In genomic region chr15:25939122-25939521, GRCh38 we compare ENCODE assay signal across 10 cellular contexts.
DNase-seq lines count a peak whose midpoint lies in the region; ATAC-seq and TF ChIP-seq lines count a peak whose summit lies in the region.
"Had no signal": no experiment of that assay in that cellular context is flagged by ENCODE, and none has a peak within 500 bp of the region (broad histone marks: within the 10 kb centered on the region; RNA-seq: fewer than 3 reads in every experiment).

No MANE protein-coding gene starts in this region.

- ATAC-seq in GM19328 (IDR thresholded peaks at IDR 0.05; ENCODE audit: unreplicated experiment) (peak; percentile 55), HG02678 (IDR thresholded peaks at IDR 0.05; ENCODE audit: unreplicated experiment) (peak; percentile 90), HG03520 (IDR thresholded peaks at IDR 0.05; ENCODE audit: unreplicated experiment) (peak; percentile 68)
- ATAC-seq in stimulated activated naive B cell treated with anti-CD40 and anti-IgM and Interleukin-4, amounts not matched to agents 10 μg/mL and 1 μg/mL and 100 μg/mL, for 72 hours (replicated peaks) = peak; percentile 98

- no peaks in the 10 kb centered on the region for H3K4me1 ChIP-seq in MM.1S (ENCODE audit: low read length)

- H4K20me1 ChIP-seq in MM.1S (ENCODE audit: insufficient read depth, low read length) = no peaks in the 10 kb centered on the region

- H3K27me3 ChIP-seq in MM.1S (replicated peaks; ENCODE audit: insufficient read depth, low read length) = no peaks in the 10 kb centered on the region

- H3K27ac Mint-ChIP-seq in stimulated activated naive B cell treated with anti-CD40 and anti-IgM and Interleukin-4, amounts not matched to agents 10 μg/mL and 1 μg/mL and 100 μg/mL, for 72 hours = no peak overlapping the region

- no peaks in the 10 kb centered on the region for H3K36me3 ChIP-seq in MM.1S (replicated peaks; ENCODE audit: insufficient read depth, low read length)

- H3K9me3 ChIP-seq in MM.1S (replicated peaks; ENCODE audit: insufficient read depth, low read length) = no peaks in the 10 kb centered on the region

- no peaks in the 10 kb centered on the region for H3K9me3 Mint-ChIP-seq in stimulated activated naive B cell treated with anti-CD40 and anti-IgM and Interleukin-4, amounts not matched to agents 10 μg/mL and 1 μg/mL and 100 μg/mL, for 72 hours

- no peak overlapping the region for H3K4me2 ChIP-seq in MM.1S (ENCODE audit: low read depth, low read length)
- H3K4me2 ChIP-seq: PC-9 had no signal

- no peaks in the 10 kb centered on the region for H3F3A ChIP-seq in MM.1S (ENCODE audit: insufficient read depth, low read length)

- peaks cover 15 to 36% of the 10 kb centered on the region in 2 donors for H3K4me1 Mint-ChIP-seq in stimulated activated naive B cell treated with anti-CD40 and anti-IgM and Interleukin-4, amounts not matched to agents 10 μg/mL and 1 μg/mL and 100 μg/mL, for 72 hours

- peaks cover 3 to 6% of the 10 kb centered on the region in 2 donors for H3K27me3 Mint-ChIP-seq in stimulated activated naive B cell treated with anti-CD40 and anti-IgM and Interleukin-4, amounts not matched to agents 10 μg/mL and 1 μg/mL and 100 μg/mL, for 72 hours

- no peaks in the 10 kb centered on the region for H3K36me3 Mint-ChIP-seq in stimulated activated naive B cell treated with anti-CD40 and anti-IgM and Interleukin-4, amounts not matched to agents 10 μg/mL and 1 μg/mL and 100 μg/mL, for 72 hours

- H3K9me2 ChIP-seq in MM.1S (replicated peaks; ENCODE audit: insufficient read depth, low read length) = no peaks in the 10 kb centered on the region

- no peak for TF ChIP-seq CTCF in MM.1S (IDR thresholded peaks at IDR 0.05; ENCODE audit: low read length)

- peak; percentile 66 for DNase-seq in stimulated activated naive B cell treated with anti-CD40 and anti-IgM and Interleukin-4, amounts not matched to agents 10 μg/mL and 1 μg/mL and 100 μg/mL, for 72 hours
- DNase-seq in dermis blood vessel endothelial cell = no peak
- DNase-seq in NCI-H1436 treated with DMSO at 0.1 percent for 48 hours (lab: John Stamatoyannopoulos, UW) = no peak
- no peak for DNase-seq in MM.1S
- DNase-seq: activated T-cell treated with anti-CD3 and anti-CD28 coated beads, Interleukin-2, amount 50 U/mL, for 1 hour; NCI-H1694; PC-9 had no signal

- H3K9ac ChIP-seq in MM.1S (ENCODE audit: low read length) = no peak overlapping the region

- no peak overlapping the region for H3K4me3 ChIP-seq in MM.1S (ENCODE audit: low read length)
- H3K4me3 ChIP-seq: PC-9 had no signal

- H3K79me2 ChIP-seq in MM.1S (ENCODE audit: low read length) = no peaks in the 10 kb centered on the region

- H3K27ac ChIP-seq in MM.1S (ENCODE audit: low read length) = no peak overlapping the region
- H3K27ac ChIP-seq: PC-9 had no signal

- H3K4me3 Mint-ChIP-seq in stimulated activated naive B cell treated with anti-CD40 and anti-IgM and Interleukin-4, amounts not matched to agents 10 μg/mL and 1 μg/mL and 100 μg/mL, for 72 hours = no peak overlapping the region

- no peak overlapping the region for H2AFZ ChIP-seq in MM.1S (ENCODE audit: low read length)
- H2AFZ ChIP-seq: PC-9 had no signal
